ENCODE assay signal across 2 cellular contexts in genomic region chr21:45555251-45555556, GRCh38.
TF ChIP-seq lines count a peak whose summit lies in the region.

No MANE protein-coding gene starts in this region.

TF ChIP-seq in WTC11, 78 proteins besides CTCF, POLR2A, EP300 and RAD21:
- TF ChIP-seq MYBL2 (CRISPR knock-in tag; IDR thresholded peaks at IDR 0.05) (no peak), ZMAT4 (CRISPR knock-in tag; IDR thresholded peaks at IDR 0.05) (no peak), FOXK1 (CRISPR knock-in tag; IDR thresholded peaks at IDR 0.05) (no peak), MAX (CRISPR knock-in tag; IDR thresholded peaks at IDR 0.05) (no peak), ATF1 (CRISPR knock-in tag; IDR thresholded peaks at IDR 0.05) (no peak), NFATC4 (CRISPR knock-in tag; IDR thresholded peaks at IDR 0.05) (no peak), ZBTB43 (CRISPR knock-in tag; IDR thresholded peaks at IDR 0.05) (no peak)

TF ChIP-seq in HepG2, 621 proteins besides CTCF, POLR2A, EP300 and RAD21:
- no peak for TF ChIP-seq SMAD3 (CRISPR knock-in tag; IDR thresholded peaks at IDR 0.05)
- TF ChIP-seq XRCC5 (optimal IDR thresholded peaks at IDR 0.05; ENCODE audit: low read length): no peak
- no peak for TF ChIP-seq NFKB2 (CRISPR knock-in tag; IDR thresholded peaks at IDR 0.05; ENCODE audit: borderline replicate concordance)
- TF ChIP-seq ZNF766 (CRISPR knock-in tag; IDR thresholded peaks at IDR 0.05; ENCODE audit: borderline replicate concordance): no peak
